In the genomic region with DNA sequence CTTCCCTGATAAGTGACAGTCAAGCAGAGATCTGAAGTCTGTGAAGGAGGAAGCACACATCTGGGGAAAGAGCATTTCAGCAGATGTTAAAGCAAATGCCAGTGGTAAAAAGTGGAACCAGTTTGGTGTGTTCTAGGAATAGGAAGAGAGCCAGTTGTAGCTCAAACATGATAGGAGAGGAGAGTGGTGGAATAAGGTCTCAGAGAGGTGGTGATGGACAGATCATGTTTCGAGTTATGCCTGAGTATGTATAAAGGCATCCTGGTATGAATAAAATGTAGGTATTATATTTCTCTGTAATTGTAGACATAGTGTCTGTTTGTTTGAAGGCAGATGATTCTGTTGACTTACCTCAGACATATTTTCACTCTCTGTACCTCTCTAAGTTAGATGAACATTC, we compare ENCODE assay signal across 3 cellular contexts.
TF ChIP-seq lines count a peak whose summit lies in the region.

No MANE protein-coding gene starts in this region.

TF ChIP-seq in SK-N-SH treated with all-trans-retinoic acid at 6 μM for 48 hours, 23 proteins besides CTCF, POLR2A, EP300 and RAD21 (continues in another document):
- TF ChIP-seq ZNF70 (CRISPR knock-in tag; IDR thresholded peaks at IDR 0.05) = no peak
- TF ChIP-seq, protein P1, sequence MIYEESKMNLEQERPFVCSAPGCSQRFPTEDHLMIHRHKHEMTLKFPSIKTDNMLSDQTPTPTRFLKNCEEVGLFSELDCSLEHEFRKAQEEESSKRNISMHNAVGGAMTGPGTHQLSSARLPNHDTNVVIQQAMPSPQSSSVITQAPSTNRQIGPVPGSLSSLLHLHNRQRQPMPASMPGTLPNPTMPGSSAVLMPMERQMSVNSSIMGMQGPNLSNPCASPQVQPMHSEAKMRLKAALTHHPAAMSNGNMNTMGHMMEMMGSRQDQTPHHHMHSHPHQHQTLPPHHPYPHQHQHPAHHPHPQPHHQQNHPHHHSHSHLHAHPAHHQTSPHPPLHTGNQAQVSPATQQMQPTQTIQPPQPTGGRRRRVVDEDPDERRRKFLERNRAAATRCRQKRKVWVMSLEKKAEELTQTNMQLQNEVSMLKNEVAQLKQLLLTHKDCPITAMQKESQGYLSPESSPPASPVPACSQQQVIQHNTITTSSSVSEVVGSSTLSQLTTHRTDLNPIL (CRISPR knock-in tag; IDR thresholded peaks at IDR 0.05; ENCODE audit: low read depth) = no peak
- no peak for TF ChIP-seq BACH2 (CRISPR knock-in tag; IDR thresholded peaks at IDR 0.05; ENCODE audit: borderline replicate concordance)
- TF ChIP-seq, protein P2, sequence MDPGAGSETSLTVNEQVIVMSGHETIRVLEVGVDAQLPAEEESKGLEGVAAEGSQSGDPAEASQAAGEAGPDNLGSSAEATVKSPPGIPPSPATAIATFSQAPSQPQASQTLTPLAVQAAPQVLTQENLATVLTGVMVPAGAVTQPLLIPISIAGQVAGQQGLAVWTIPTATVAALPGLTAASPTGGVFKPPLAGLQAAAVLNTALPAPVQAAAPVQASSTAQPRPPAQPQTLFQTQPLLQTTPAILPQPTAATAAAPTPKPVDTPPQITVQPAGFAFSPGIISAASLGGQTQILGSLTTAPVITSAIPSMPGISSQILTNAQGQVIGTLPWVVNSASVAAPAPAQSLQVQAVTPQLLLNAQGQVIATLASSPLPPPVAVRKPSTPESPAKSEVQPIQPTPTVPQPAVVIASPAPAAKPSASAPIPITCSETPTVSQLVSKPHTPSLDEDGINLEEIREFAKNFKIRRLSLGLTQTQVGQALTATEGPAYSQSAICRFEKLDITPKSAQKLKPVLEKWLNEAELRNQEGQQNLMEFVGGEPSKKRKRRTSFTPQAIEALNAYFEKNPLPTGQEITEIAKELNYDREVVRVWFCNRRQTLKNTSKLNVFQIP (CRISPR knock-in tag; IDR thresholded peaks at IDR 0.05; ENCODE audit: borderline replicate concordance, low read depth) = no peak
- TF ChIP-seq ARNTL (CRISPR knock-in tag; IDR thresholded peaks at IDR 0.05; ENCODE audit: borderline replicate concordance, low read depth) = no peak
- no peak for TF ChIP-seq ISL1 (CRISPR knock-in tag; IDR thresholded peaks at IDR 0.05)
- no peak for TF ChIP-seq TCF4 (CRISPR knock-in tag; IDR thresholded peaks at IDR 0.05; ENCODE audit: borderline replicate concordance)
- no peak for TF ChIP-seq ZNF565 (CRISPR knock-in tag; conservative IDR thresholded peaks at IDR 0.05; ENCODE audit: low read depth)
- TF ChIP-seq, protein P3, sequence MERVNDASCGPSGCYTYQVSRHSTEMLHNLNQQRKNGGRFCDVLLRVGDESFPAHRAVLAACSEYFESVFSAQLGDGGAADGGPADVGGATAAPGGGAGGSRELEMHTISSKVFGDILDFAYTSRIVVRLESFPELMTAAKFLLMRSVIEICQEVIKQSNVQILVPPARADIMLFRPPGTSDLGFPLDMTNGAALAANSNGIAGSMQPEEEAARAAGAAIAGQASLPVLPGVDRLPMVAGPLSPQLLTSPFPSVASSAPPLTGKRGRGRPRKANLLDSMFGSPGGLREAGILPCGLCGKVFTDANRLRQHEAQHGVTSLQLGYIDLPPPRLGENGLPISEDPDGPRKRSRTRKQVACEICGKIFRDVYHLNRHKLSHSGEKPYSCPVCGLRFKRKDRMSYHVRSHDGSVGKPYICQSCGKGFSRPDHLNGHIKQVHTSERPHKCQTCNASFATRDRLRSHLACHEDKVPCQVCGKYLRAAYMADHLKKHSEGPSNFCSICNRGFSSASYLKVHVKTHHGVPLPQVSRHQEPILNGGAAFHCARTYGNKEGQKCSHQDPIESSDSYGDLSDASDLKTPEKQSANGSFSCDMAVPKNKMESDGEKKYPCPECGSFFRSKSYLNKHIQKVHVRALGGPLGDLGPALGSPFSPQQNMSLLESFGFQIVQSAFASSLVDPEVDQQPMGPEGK (CRISPR knock-in tag; IDR thresholded peaks at IDR 0.05; ENCODE audit: borderline replicate concordance) = no peak
- TF ChIP-seq ZC3H10 (CRISPR knock-in tag; IDR thresholded peaks at IDR 0.05) = no peak

TF ChIP-seq in SK-N-SH, 30 proteins besides CTCF, POLR2A, EP300 and RAD21:
- TF ChIP-seq, protein P4, sequence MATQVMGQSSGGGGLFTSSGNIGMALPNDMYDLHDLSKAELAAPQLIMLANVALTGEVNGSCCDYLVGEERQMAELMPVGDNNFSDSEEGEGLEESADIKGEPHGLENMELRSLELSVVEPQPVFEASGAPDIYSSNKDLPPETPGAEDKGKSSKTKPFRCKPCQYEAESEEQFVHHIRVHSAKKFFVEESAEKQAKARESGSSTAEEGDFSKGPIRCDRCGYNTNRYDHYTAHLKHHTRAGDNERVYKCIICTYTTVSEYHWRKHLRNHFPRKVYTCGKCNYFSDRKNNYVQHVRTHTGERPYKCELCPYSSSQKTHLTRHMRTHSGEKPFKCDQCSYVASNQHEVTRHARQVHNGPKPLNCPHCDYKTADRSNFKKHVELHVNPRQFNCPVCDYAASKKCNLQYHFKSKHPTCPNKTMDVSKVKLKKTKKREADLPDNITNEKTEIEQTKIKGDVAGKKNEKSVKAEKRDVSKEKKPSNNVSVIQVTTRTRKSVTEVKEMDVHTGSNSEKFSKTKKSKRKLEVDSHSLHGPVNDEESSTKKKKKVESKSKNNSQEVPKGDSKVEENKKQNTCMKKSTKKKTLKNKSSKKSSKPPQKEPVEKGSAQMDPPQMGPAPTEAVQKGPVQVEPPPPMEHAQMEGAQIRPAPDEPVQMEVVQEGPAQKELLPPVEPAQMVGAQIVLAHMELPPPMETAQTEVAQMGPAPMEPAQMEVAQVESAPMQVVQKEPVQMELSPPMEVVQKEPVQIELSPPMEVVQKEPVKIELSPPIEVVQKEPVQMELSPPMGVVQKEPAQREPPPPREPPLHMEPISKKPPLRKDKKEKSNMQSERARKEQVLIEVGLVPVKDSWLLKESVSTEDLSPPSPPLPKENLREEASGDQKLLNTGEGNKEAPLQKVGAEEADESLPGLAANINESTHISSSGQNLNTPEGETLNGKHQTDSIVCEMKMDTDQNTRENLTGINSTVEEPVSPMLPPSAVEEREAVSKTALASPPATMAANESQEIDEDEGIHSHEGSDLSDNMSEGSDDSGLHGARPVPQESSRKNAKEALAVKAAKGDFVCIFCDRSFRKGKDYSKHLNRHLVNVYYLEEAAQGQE (IDR thresholded peaks at IDR 0.05; ENCODE audit: low read depth, low read length) = no peak
- TF ChIP-seq JUND (IDR thresholded peaks at IDR 0.05) (no peak), GABPA (IDR thresholded peaks at IDR 0.05; ENCODE audit: low read depth) (no peak), FOSL2 (IDR thresholded peaks at IDR 0.05; ENCODE audit: borderline replicate concordance, low read depth) (no peak), RXRA (IDR thresholded peaks at IDR 0.05; ENCODE audit: borderline replicate concordance, low read depth) (no peak)
- TF ChIP-seq, protein P5, sequence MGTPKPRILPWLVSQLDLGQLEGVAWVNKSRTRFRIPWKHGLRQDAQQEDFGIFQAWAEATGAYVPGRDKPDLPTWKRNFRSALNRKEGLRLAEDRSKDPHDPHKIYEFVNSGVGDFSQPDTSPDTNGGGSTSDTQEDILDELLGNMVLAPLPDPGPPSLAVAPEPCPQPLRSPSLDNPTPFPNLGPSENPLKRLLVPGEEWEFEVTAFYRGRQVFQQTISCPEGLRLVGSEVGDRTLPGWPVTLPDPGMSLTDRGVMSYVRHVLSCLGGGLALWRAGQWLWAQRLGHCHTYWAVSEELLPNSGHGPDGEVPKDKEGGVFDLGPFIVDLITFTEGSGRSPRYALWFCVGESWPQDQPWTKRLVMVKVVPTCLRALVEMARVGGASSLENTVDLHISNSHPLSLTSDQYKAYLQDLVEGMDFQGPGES (IDR thresholded peaks at IDR 0.05; ENCODE audit: low read depth, low read length) = no peak
- TF ChIP-seq, protein P6, sequence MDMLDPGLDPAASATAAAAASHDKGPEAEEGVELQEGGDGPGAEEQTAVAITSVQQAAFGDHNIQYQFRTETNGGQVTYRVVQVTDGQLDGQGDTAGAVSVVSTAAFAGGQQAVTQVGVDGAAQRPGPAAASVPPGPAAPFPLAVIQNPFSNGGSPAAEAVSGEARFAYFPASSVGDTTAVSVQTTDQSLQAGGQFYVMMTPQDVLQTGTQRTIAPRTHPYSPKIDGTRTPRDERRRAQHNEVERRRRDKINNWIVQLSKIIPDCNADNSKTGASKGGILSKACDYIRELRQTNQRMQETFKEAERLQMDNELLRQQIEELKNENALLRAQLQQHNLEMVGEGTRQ (IDR thresholded peaks at IDR 0.05; ENCODE audit: borderline replicate concordance, low read depth, low read length) = no peak
TF ChIP-seq in SK-N-SH: peak in this region for 0.

TF ChIP-seq in H1, 55 proteins besides CTCF, POLR2A, EP300 and RAD21:
- TF ChIP-seq, protein P7, sequence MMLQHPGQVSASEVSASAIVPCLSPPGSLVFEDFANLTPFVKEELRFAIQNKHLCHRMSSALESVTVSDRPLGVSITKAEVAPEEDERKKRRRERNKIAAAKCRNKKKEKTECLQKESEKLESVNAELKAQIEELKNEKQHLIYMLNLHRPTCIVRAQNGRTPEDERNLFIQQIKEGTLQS (IDR thresholded peaks at IDR 0.05; ENCODE audit: insufficient read depth, low read depth, low read length) = no peak
- no peak for TF ChIP-seq CBX5 (IDR thresholded peaks at IDR 0.05; ENCODE audit: low read depth, low read length)
- no peak for TF ChIP-seq KDM1A (IDR thresholded peaks at IDR 0.05; ENCODE audit: borderline replicate concordance, low read length)
- TF ChIP-seq EGR1 (IDR thresholded peaks at IDR 0.05; ENCODE audit: borderline replicate concordance, low read depth, low read length) = no peak
- TF ChIP-seq SRF (IDR thresholded peaks at IDR 0.05; ENCODE audit: low read depth, low read length) = no peak
- TF ChIP-seq NRF1 (IDR thresholded peaks at IDR 0.05; ENCODE audit: low read depth, low read length) = no peak
- TF ChIP-seq MAFK (IDR thresholded peaks at IDR 0.05; ENCODE audit: low read depth, low read length) = no peak
- no peak for TF ChIP-seq RFX5 (IDR thresholded peaks at IDR 0.05; ENCODE audit: borderline replicate concordance, low read depth, low read length)
- no peak for TF ChIP-seq CHD2 (IDR thresholded peaks at IDR 0.05; ENCODE audit: low read length)
- TF ChIP-seq FOSL1 (IDR thresholded peaks at IDR 0.05; ENCODE audit: insufficient read depth, low read depth, low read length) = no peak
- TF ChIP-seq TEAD4 (IDR thresholded peaks at IDR 0.05; ENCODE audit: low read depth, low read length) = no peak
- TF ChIP-seq RNF2 (IDR thresholded peaks at IDR 0.05; ENCODE audit: borderline replicate concordance, low read depth, low read length, missing control alignments, poor library complexity, severe bottlenecking) = no peak
TF ChIP-seq in H1: peak in this region for 0.
